In genomic region chr5:80238078-80238477, GRCh38 we compare ENCODE assay signal across 14 cellular contexts. TPM values are rescaled to one million over a fixed set of nuclear protein-coding genes. Genes with fewer than 3 reads are reported as not detected.
A peak's percentile ranks its signal among the peaks of the same experiment; 100 is the strongest.
DNase-seq lines count a peak whose midpoint lies in the region; ATAC-seq, FAIRE-seq and TF ChIP-seq lines count a peak whose summit lies in the region.
"Had no signal": no experiment of that assay in that cellular context is flagged by ENCODE, and none has a peak within 500 bp of the region (broad histone marks: within the 10 kb centered on the region; RNA-seq: fewer than 3 reads in every experiment).

No MANE protein-coding gene starts in this region.

- BruUV-seq in OCI-LY7 (replicated peaks; lab: Mats Ljungman, UMichigan), result no TSS peak
- no TSS peak for BruUV-seq in GM12878 (replicated peaks; lab: Mats Ljungman, UMichigan)

- peak overlapping the region; percentile 35 for H3K27ac ChIP-seq in OCI-LY7 (ENCODE audit: low read depth, low read length, poor library complexity, severe bottlenecking)
- no peak overlapping the region for H3K27ac ChIP-seq in GM12878 (ENCODE audit: control insufficient read depth, insufficient read depth)
- H3K27ac ChIP-seq: hepatocyte had no signal

- H3K9me2 ChIP-seq in OCI-LY7 (ENCODE audit: insufficient read depth, low read length), result no peaks in the 10 kb centered on the region

- peak overlapping the region; percentile 26 for H3K4me3 Mint-ChIP-seq in activated CD4-positive, alpha-beta T cell treated with anti-CD3 and anti-CD28 coated beads, Interleukin-2, amount 10 ng/mL, durations not matched to agents 24 days and 14 days
- peak overlapping the region in 8 of 10 donors; percentile 49 to 85 (median 66) for H3K4me3 Mint-ChIP-seq in naive thymus-derived CD8-positive, alpha-beta T cell

- SMC1A ChIA-PET in GM12878 (lab: Charles Lee; ENCODE audit: uncharacterized antibody, unreplicated experiment), result interaction anchor here (0.9 to 3.5 kb wide), 8 partner anchors 9 to 112 kb away, joined by 3 to 29 read pairs (median 10); partner anchors contain the start of gene SERINC5

- POLR2A ChIA-PET in OCI-LY7 (lab: Charles Lee), result interaction anchor here (0.6 to 4.5 kb wide), 9 partner anchors 8 to 1606 kb away, joined by 3 to 34 read pairs (median 4); no protein-coding TSS in a partner anchor
- POLR2A ChIA-PET in GM12878 (lab: Charles Lee), result interaction anchor here (0.6 to 3.7 kb wide), 8 partner anchors 10 to 1399 kb away, joined by 3 to 18 read pairs (median 6); partner anchors contain the start of gene SERINC5
- POLR2A ChIA-PET in naive thymus-derived CD8-positive, alpha-beta T cell (lab: Charles Lee), result interaction anchor here (0.7 to 3.0 kb wide), 13 partner anchors 9 to 85 kb away, joined by 3 to 23 read pairs (median 8); partner anchors contain the start of gene SERINC5

- H3K9me3 Mint-ChIP-seq in activated CD4-positive, alpha-beta T cell treated with anti-CD3 and anti-CD28 coated beads, Interleukin-2, amount 10 ng/mL, durations not matched to agents 24 days and 14 days, result peaks cover 7% of the 10 kb centered on the region
- peaks cover 0 to 17% (median 6%) of the 10 kb centered on the region in 9 donors for H3K9me3 Mint-ChIP-seq in naive thymus-derived CD8-positive, alpha-beta T cell

- intact Hi-C loops in activated CD4-positive, alpha-beta T cell treated with anti-CD3 and anti-CD28 coated beads, Interleukin-2, amount 10 ng/mL, durations not matched to agents 24 days and 14 days (cut with micrococcal nuclease), result no loop called here
- intact Hi-C loops in OCI-LY7 (cut with micrococcal nuclease; ENCODE audit: unreplicated experiment) (no loop called here), GM12878 (cut with micrococcal nuclease; ENCODE audit: unreplicated experiment) (no loop called here), left cardiac atrium (cut with DNase I) (loop anchor here in 1 of 2 donors (5.0 kb wide), 1 partner anchor 41 kb away; no protein-coding TSS in a partner anchor)

- peaks cover 53% of the 10 kb centered on the region for H3K4me1 ChIP-seq in OCI-LY7 (ENCODE audit: insufficient read depth, low read length, poor library complexity, severe bottlenecking)
- no peaks in the 10 kb centered on the region for H3K4me1 ChIP-seq in GM12878 (ENCODE audit: control insufficient read depth, insufficient read depth, low read length)

- H3K36me3 ChIP-seq in OCI-LY7 (ENCODE audit: insufficient read depth, low read length), result peaks cover 68% of the 10 kb centered on the region
- no peaks in the 10 kb centered on the region for H3K36me3 ChIP-seq in GM12878 (ENCODE audit: control insufficient read depth in 2 of 2, insufficient read depth in 2 of 2, low read length in 1 of 2)

- H4K20me1 ChIP-seq in OCI-LY7 (ENCODE audit: insufficient read depth, low read length) (no peaks in the 10 kb centered on the region), GM12878 (ENCODE audit: control insufficient read depth, insufficient read depth) (no peaks in the 10 kb centered on the region)

- in situ Hi-C loops in GM12878 (cut with MboI), result no loop called here
- in situ Hi-C loops in GM13976 (cut with MboI; ENCODE audit: low sequenced_read_pairs, unreplicated experiment), result no loop called here

- H3K79me2 ChIP-seq in OCI-LY7 (ENCODE audit: insufficient read depth, low read depth, low read length), result peaks cover 94% of the 10 kb centered on the region
- no peaks in the 10 kb centered on the region for H3K79me2 ChIP-seq in GM12878 (ENCODE audit: control insufficient read depth, insufficient read depth, low read length)

- no peak for TF ChIP-seq POLR2A in GM12878 (IDR thresholded peaks at IDR 0.05; ENCODE audit: low read depth, low read length)

- DNase-seq in activated CD4-positive, alpha-beta T cell treated with anti-CD3 and anti-CD28 coated beads, Interleukin-2, amount 10 ng/mL, durations not matched to agents 24 days and 14 days, result no peak
- no peak for DNase-seq in activated CD4-positive, alpha-beta T cell treated with anti-CD3 and anti-CD28 coated beads, Interleukin-2, amount 50 U/mL, for 1 hour
- peak; percentile 64 for DNase-seq in OCI-LY7 (ENCODE audit: low spot score)
- no peak for DNase-seq in GM12878 (ENCODE audit: low read depth, low spot score)
- DNase-seq in naive thymus-derived CD8-positive, alpha-beta T cell, result peak in 1 of 10 donors; percentile 31
- no peak for DNase-seq in germinal center (ENCODE audit: low spot score)
- DNase-seq in left cardiac atrium, result no peak
- no peak for DNase-seq in GM13976 (ENCODE audit: low spot score)
- DNase-seq: cortex of kidney, NCI-H2029, NCI-H82, T-helper 9 cell had no signal

- peak overlapping the region; percentile 45 for H3K27ac Mint-ChIP-seq in activated CD4-positive, alpha-beta T cell treated with anti-CD3 and anti-CD28 coated beads, Interleukin-2, amount 10 ng/mL, durations not matched to agents 24 days and 14 days
- peak overlapping the region in 9 of 10 donors; percentile 43 to 94 (median 84) for H3K27ac Mint-ChIP-seq in naive thymus-derived CD8-positive, alpha-beta T cell

- 36% methylated on average over 7 of the region's 8 CpGs for WGBS in GM12878 (ENCODE audit: insufficient coverage, insufficient replicate concordance, low lambda C conversion rate, missing lambda C conversion rate)

- H3K4me3 ChIP-seq in OCI-LY7 (ENCODE audit: low read depth, low read length, poor library complexity, severe bottlenecking) (peak overlapping the region; percentile 40), GM12878 (no peak overlapping the region)
- H3K4me3 ChIP-seq: hepatocyte had no signal

- H3K9me3 ChIP-seq in OCI-LY7 (ENCODE audit: low read length), result peaks cover 30% of the 10 kb centered on the region
- peaks cover 18% of the 10 kb centered on the region for H3K9me3 ChIP-seq in GM12878 (replicated peaks; ENCODE audit: control insufficient read depth, insufficient read depth, low read length)

- H3K27me3 Mint-ChIP-seq in activated CD4-positive, alpha-beta T cell treated with anti-CD3 and anti-CD28 coated beads, Interleukin-2, amount 10 ng/mL, durations not matched to agents 24 days and 14 days, result no peaks in the 10 kb centered on the region
- no peaks in the 10 kb centered on the region for H3K27me3 Mint-ChIP-seq in naive thymus-derived CD8-positive, alpha-beta T cell

- FAIRE-seq in GM12878 (lab: Jason Lieb, UNC), result no peak
- FAIRE-seq: urothelium cell line had no signal

- H3K9ac ChIP-seq in GM12878 (ENCODE audit: control insufficient read depth, insufficient read depth, low read length), result no peak overlapping the region

- H2AFZ ChIP-seq in OCI-LY7 (ENCODE audit: low read length), result no peak overlapping the region
- H2AFZ ChIP-seq in GM12878 (ENCODE audit: control insufficient read depth, low read depth, low read length), result no peak overlapping the region
- H2AFZ ChIP-seq: hepatocyte had no signal

- no peak for TF ChIP-seq EP300 in GM12878 (IDR thresholded peaks at IDR 0.05; ENCODE audit: borderline replicate concordance in 1 of 2, control insufficient read depth in 1 of 2, low read depth in 2 of 2, low read length in 2 of 2)

- ATAC-seq in GM12878 (peak; percentile 56; the same call in 2 of the 3 replicates), left cardiac atrium (no peak)
- peak; percentile 57 to 65 for ATAC-seq in naive thymus-derived CD8-positive, alpha-beta T cell

- H3K36me3 Mint-ChIP-seq in activated CD4-positive, alpha-beta T cell treated with anti-CD3 and anti-CD28 coated beads, Interleukin-2, amount 10 ng/mL, durations not matched to agents 24 days and 14 days (ENCODE audit: low read depth), result peaks cover 62% of the 10 kb centered on the region
- H3K36me3 Mint-ChIP-seq in naive thymus-derived CD8-positive, alpha-beta T cell, result peaks cover 16 to 46% (median 39%) of the 10 kb centered on the region in 3 donors

- no peaks in the 10 kb centered on the region for H3K27me3 ChIP-seq in GM12878 (replicated peaks in 1 of 2; ENCODE audit: control insufficient read depth in 2 of 2, insufficient read depth in 2 of 2, low read length in 1 of 2)
- H3K27me3 ChIP-seq: hepatocyte had no signal

- peaks cover 45% of the 10 kb centered on the region for H3K4me1 Mint-ChIP-seq in activated CD4-positive, alpha-beta T cell treated with anti-CD3 and anti-CD28 coated beads, Interleukin-2, amount 10 ng/mL, durations not matched to agents 24 days and 14 days
- H3K4me1 Mint-ChIP-seq in naive thymus-derived CD8-positive, alpha-beta T cell, result peaks cover 37 to 83% (median 76%) of the 10 kb centered on the region in 4 donors

- RAD21 ChIA-PET in GM12878 (lab: Charles Lee; ENCODE audit: unreplicated experiment), result interaction anchor here (0.6 to 1.9 kb wide), 4 partner anchors 9 to 112 kb away, joined by 3 to 6 read pairs (median 4); no protein-coding TSS in a partner anchor

- CTCF ChIA-PET in OCI-LY7 (lab: Charles Lee; ENCODE audit: unreplicated experiment), result no interaction called here
- CTCF ChIA-PET in GM12878 (lab: Yijun Ruan, JAX), result interaction anchor here (0.5 to 0.6 kb wide), 2 partner anchors 67 to 420 kb away, joined by 3 to 4 read pairs; no protein-coding TSS in a partner anchor

- no peak for TF ChIP-seq RAD21 in GM12878 (IDR thresholded peaks at IDR 0.05; ENCODE audit: insufficient read depth, low read depth, low read length)

- peak overlapping the region; percentile 52 for H3K4me2 ChIP-seq in OCI-LY7 (ENCODE audit: low read length)
- H3K4me2 ChIP-seq in GM12878 (ENCODE audit: control insufficient read depth, insufficient read depth), result no peak overlapping the region
- H3K4me2 ChIP-seq: hepatocyte had no signal

- no peak for TF ChIP-seq CTCF in OCI-LY7 (conservative IDR thresholded peaks at IDR 0.05; ENCODE audit: low read length)
- no peak for TF ChIP-seq CTCF in GM12878 (IDR thresholded peaks at IDR 0.05 in 2 of 3, conservative IDR thresholded peaks at IDR 0.05 in 1 of 3; ENCODE audit: control insufficient read depth in 2 of 3, extremely low read depth in 1 of 3, insufficient read depth in 1 of 3, low read depth in 3 of 3, low read length in 3 of 3)
- TF ChIP-seq CTCF in GM13976 (IDR thresholded peaks at IDR 0.05; ENCODE audit: borderline replicate concordance, control extremely low read depth, extremely low read depth, insufficient read depth, missing control alignments), result no peak

RNA-seq across cellular contexts. Expression of gene SERINC5, which starts 17.8 kb away (rescaled TPM):
- 19.2 and 21.3 TPM in 2 replicates for total RNA-seq in activated CD4-positive, alpha-beta T cell treated with anti-CD3 and anti-CD28 coated beads, Interleukin-2, amount 10 ng/mL, durations not matched to agents 24 days and 14 days
- 21.6 and 31.2 TPM in 2 replicates for total RNA-seq in OCI-LY7 (2014; rRNA removed; shearing (Covaris generic))
- total RNA-seq in OCI-LY7 (2022), result 87.9 and 92.1 TPM in 2 replicates
- 48.7 and 52.4 TPM in 2 replicates for total RNA-seq in GM12878 (2013; cell fraction: nucleolus; rRNA removed)
- 2.0 and 2.2 TPM in 2 replicates for total RNA-seq in GM12878 (2014; rRNA removed)
- 3.5 and 4.2 TPM in 2 replicates for total RNA-seq in GM12878 (2014; rRNA removed; fragmentation: Illumina TruSeq; extraction: Trizol)
- 7.0 and 7.1 TPM in 2 replicates for total RNA-seq in GM12878 (2021)
- 0.94 TPM for polyA plus RNA-seq in GM12878 (2011; ENCODE audit: low read depth)
- polyA plus RNA-seq in GM12878 (2011; rRNA removed), result 3.3 and 3.4 TPM in 2 replicates
- 2.1 and 2.9 TPM in 2 replicates for polyA plus RNA-seq in GM12878 (2011; cell fraction: cytosol; rRNA removed)
- polyA plus RNA-seq in GM12878 (2011; cell fraction: nucleus; rRNA removed), result 3.1 and 3.4 TPM in 2 replicates
- polyA plus RNA-seq in GM12878 (2012), result 1.9 and 2.7 TPM in 2 replicates
- polyA plus RNA-seq in GM12878 (2014; fragmentation: Illumina TruSeq; extraction: Trizol), result 3.5 and 4.1 TPM in 2 replicates
- polyA plus RNA-seq in GM12878 (2014; fragmentation: Nextera tagmentation; extraction: Ambion mirVana), result 1 to 10 TPM in 1 of 2 experiments, under 1 TPM in 1; 0.66 to 1.9 TPM
- polyA plus RNA-seq in GM12878 (2014; rRNA removed), result 3.1 and 3.6 TPM in 2 replicates
- polyA plus RNA-seq in GM12878 (2016; fragmentation: Nextera tagmentation; extraction: Ambion mirVana), result 1 to 10 TPM; 1.0 to 2.2 TPM
- 4.2 and 4.4 TPM in 2 replicates for polyA minus RNA-seq in GM12878 (2011; rRNA and poly(A)+ RNA removed)
- 1.1 and 1.6 TPM in 2 replicates for polyA minus RNA-seq in GM12878 (2011; cell fraction: cytosol; rRNA and poly(A)+ RNA removed)
- 4.2 and 4.8 TPM in 2 replicates for polyA minus RNA-seq in GM12878 (2011; cell fraction: nucleus; rRNA and poly(A)+ RNA removed)
- total RNA-seq in naive thymus-derived CD8-positive, alpha-beta T cell, result 100 to 1,000 TPM; 182 to 186 TPM
- polyA plus RNA-seq in naive thymus-derived CD8-positive, alpha-beta T cell, result 10 to 100 TPM; 21.8 to 30.6 (median 24.1) TPM
- 10 to 100 TPM; 14.3 to 14.9 TPM for total RNA-seq in left cardiac atrium

Comparison
In these comparisons a context has a peak if more than half of its experiments do, and no peak if none do; other contexts are left out.
1. ATAC-seq: peak in GM12878 (single experiment) and naive thymus-derived CD8-positive, alpha-beta T cell (2 of 2); none in left cardiac atrium (0 of 2).